Comparison of ENCODE assay signal across 1 cellular context in the genomic region with DNA sequence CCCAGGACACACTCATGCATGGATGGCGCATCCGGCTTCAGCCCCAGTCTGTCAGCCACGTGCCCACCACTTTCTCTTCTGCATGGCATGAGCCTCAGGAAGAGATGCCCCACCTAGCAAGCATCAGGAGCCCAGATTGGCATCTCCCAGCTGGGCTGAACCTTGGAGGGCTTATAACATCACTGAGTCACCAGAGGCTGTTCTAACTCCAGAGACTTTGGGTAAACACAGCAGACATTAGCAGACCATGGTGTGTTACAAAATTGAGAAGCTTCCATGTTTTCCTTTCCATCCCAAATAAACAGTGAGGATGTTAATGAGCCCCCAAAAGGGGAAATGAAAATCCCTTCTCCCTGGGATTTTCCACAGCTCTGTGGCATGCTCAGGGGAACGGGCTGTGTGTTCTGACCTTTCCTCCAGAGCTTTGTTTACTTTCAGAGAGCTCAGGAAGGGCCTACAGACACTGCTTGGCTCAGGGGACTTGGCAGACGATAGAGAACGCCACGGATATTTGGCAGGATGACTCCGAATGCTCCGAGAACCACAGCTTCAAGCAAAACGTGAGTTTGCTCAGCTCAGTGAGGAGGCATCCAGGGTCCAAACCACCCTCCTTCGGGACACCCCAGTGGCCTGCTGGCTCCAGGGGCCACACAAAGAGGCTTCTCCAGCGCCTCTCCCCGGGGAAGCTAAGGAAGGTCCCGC.
TF ChIP-seq lines count a peak whose summit lies in the region.

No MANE protein-coding gene starts in this region.

TF ChIP-seq in SK-N-SH treated with all-trans-retinoic acid at 6 μM for 48 hours, 23 proteins besides CTCF, POLR2A, EP300 and RAD21 (continued from another document):
- TF ChIP-seq, protein P1, sequence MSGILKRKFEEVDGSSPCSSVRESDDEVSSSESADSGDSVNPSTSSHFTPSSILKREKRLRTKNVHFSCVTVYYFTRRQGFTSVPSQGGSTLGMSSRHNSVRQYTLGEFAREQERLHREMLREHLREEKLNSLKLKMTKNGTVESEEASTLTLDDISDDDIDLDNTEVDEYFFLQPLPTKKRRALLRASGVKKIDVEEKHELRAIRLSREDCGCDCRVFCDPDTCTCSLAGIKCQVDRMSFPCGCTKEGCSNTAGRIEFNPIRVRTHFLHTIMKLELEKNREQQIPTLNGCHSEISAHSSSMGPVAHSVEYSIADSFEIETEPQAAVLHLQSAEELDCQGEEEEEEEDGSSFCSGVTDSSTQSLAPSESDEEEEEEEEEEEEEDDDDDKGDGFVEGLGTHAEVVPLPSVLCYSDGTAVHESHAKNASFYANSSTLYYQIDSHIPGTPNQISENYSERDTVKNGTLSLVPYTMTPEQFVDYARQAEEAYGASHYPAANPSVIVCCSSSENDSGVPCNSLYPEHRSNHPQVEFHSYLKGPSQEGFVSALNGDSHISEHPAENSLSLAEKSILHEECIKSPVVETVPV (CRISPR knock-in tag; IDR thresholded peaks at IDR 0.05) = no peak
- TF ChIP-seq CSDC2 (CRISPR knock-in tag; IDR thresholded peaks at IDR 0.05) = no peak
- no peak for TF ChIP-seq GLIS3 (CRISPR knock-in tag; IDR thresholded peaks at IDR 0.05)
- no peak for TF ChIP-seq ESRRG (CRISPR knock-in tag; IDR thresholded peaks at IDR 0.05)
- TF ChIP-seq, protein P2, sequence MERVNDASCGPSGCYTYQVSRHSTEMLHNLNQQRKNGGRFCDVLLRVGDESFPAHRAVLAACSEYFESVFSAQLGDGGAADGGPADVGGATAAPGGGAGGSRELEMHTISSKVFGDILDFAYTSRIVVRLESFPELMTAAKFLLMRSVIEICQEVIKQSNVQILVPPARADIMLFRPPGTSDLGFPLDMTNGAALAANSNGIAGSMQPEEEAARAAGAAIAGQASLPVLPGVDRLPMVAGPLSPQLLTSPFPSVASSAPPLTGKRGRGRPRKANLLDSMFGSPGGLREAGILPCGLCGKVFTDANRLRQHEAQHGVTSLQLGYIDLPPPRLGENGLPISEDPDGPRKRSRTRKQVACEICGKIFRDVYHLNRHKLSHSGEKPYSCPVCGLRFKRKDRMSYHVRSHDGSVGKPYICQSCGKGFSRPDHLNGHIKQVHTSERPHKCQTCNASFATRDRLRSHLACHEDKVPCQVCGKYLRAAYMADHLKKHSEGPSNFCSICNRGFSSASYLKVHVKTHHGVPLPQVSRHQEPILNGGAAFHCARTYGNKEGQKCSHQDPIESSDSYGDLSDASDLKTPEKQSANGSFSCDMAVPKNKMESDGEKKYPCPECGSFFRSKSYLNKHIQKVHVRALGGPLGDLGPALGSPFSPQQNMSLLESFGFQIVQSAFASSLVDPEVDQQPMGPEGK (CRISPR knock-in tag; IDR thresholded peaks at IDR 0.05; ENCODE audit: borderline replicate concordance) = no peak
- TF ChIP-seq OSR1 (CRISPR knock-in tag; IDR thresholded peaks at IDR 0.05) = no peak
- no peak for TF ChIP-seq ZC3H10 (CRISPR knock-in tag; IDR thresholded peaks at IDR 0.05)
- TF ChIP-seq PPARA (CRISPR knock-in tag; IDR thresholded peaks at IDR 0.05; ENCODE audit: borderline replicate concordance) = no peak
- no peak for TF ChIP-seq TCF4 (CRISPR knock-in tag; IDR thresholded peaks at IDR 0.05; ENCODE audit: borderline replicate concordance)
- TF ChIP-seq ZNF565 (CRISPR knock-in tag; conservative IDR thresholded peaks at IDR 0.05; ENCODE audit: low read depth) = no peak
- TF ChIP-seq TOX (CRISPR knock-in tag; IDR thresholded peaks at IDR 0.05; ENCODE audit: borderline replicate concordance) = no peak
- TF ChIP-seq SNAI2 (CRISPR knock-in tag; IDR thresholded peaks at IDR 0.05) = no peak
- no peak for TF ChIP-seq BACH2 (CRISPR knock-in tag; IDR thresholded peaks at IDR 0.05; ENCODE audit: borderline replicate concordance)
- TF ChIP-seq ZNF8 (CRISPR knock-in tag; IDR thresholded peaks at IDR 0.05) = no peak
- no peak for TF ChIP-seq ISL1 (CRISPR knock-in tag; IDR thresholded peaks at IDR 0.05)
- TF ChIP-seq ZFP3 (CRISPR knock-in tag; IDR thresholded peaks at IDR 0.05) = no peak
- TF ChIP-seq ZFP30 (CRISPR knock-in tag; IDR thresholded peaks at IDR 0.05) = no peak
- TF ChIP-seq, protein P3, sequence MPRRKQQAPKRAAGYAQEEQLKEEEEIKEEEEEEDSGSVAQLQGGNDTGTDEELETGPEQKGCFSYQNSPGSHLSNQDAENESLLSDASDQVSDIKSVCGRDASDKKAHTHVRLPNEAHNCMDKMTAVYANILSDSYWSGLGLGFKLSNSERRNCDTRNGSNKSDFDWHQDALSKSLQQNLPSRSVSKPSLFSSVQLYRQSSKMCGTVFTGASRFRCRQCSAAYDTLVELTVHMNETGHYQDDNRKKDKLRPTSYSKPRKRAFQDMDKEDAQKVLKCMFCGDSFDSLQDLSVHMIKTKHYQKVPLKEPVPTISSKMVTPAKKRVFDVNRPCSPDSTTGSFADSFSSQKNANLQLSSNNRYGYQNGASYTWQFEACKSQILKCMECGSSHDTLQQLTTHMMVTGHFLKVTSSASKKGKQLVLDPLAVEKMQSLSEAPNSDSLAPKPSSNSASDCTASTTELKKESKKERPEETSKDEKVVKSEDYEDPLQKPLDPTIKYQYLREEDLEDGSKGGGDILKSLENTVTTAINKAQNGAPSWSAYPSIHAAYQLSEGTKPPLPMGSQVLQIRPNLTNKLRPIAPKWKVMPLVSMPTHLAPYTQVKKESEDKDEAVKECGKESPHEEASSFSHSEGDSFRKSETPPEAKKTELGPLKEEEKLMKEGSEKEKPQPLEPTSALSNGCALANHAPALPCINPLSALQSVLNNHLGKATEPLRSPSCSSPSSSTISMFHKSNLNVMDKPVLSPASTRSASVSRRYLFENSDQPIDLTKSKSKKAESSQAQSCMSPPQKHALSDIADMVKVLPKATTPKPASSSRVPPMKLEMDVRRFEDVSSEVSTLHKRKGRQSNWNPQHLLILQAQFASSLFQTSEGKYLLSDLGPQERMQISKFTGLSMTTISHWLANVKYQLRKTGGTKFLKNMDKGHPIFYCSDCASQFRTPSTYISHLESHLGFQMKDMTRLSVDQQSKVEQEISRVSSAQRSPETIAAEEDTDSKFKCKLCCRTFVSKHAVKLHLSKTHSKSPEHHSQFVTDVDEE (CRISPR knock-in tag; IDR thresholded peaks at IDR 0.05) = no peak
